ENCODE assay signal across 8 cellular contexts in genomic region chr10:72694476-72695369, GRCh38. TPM values are rescaled to one million over a fixed set of nuclear protein-coding genes. Genes with fewer than 3 reads are reported as not detected.
A peak's percentile ranks its signal among the peaks of the same experiment; 100 is the strongest.
DNase-seq lines count a peak whose midpoint lies in the region; ATAC-seq and TF ChIP-seq lines count a peak whose summit lies in the region.

No MANE protein-coding gene starts in this region.

- peak; percentile 48; the same call in 1 of the 2 replicates for TF ChIP-seq CTCF in LNCAP (IDR thresholded peaks at IDR 0.05)
- TF ChIP-seq CTCF in astrocyte of the spinal cord (IDR thresholded peaks at IDR 0.05; ENCODE audit: low read depth, low read length) = peak; percentile 62

- DNase-seq in DMS153 treated with DMSO at 0.1 percent for 48 hours (lab: John Stamatoyannopoulos, UW; ENCODE audit: unreplicated experiment) (peak; percentile 8), DMS153 (lab: John Stamatoyannopoulos, UW) (no peak), astrocyte of the spinal cord (ENCODE audit: low read depth, low spot score) (peak; percentile 51), mucosa of gallbladder (ENCODE audit: low spot score) (peak; percentile 34), NCI-H1930 (lab: John Stamatoyannopoulos, UW) (no peak)
- DNase-seq in activated CD8-positive, alpha-beta memory T cell treated with anti-CD3 and anti-CD28 coated beads, Interleukin-2, amount 50 U/mL, for 4 hours = no peak

- ATAC-seq in GM21529 (IDR thresholded peaks at IDR 0.05; ENCODE audit: unreplicated experiment) = no peak

- in situ Hi-C loops in astrocyte of the spinal cord (cut with HindIII; ENCODE audit: low sequenced_read_pairs) = no loop called here

- no peak overlapping the region for H3K4me3 ChIP-seq in astrocyte of the spinal cord (ENCODE audit: low read depth, low read length)

RNA-seq across cellular contexts. Expression of gene MCU, which starts 2.8 kb away (rescaled TPM):
- 40.9 TPM for total RNA-seq in mucosa of gallbladder

Comparison
In these comparisons a context has a peak if more than half of its experiments do, and no peak if none do; other contexts are left out.
1. DNase-seq: peak in DMS153 treated with DMSO at 0.1 percent for 48 hours (single experiment), astrocyte of the spinal cord (single experiment) and mucosa of gallbladder (single experiment); none in DMS153 (single experiment), NCI-H1930 (0 of 2) and activated CD8-positive, alpha-beta memory T cell treated with anti-CD3 and anti-CD28 coated beads, Interleukin-2, amount 50 U/mL, for 4 hours (single experiment).